ENCODE assay signal across 29 cellular contexts in genomic region chr11:40133526-40133925, GRCh38.
"Had no signal": no experiment of that assay in that cellular context is flagged by ENCODE, and none has a peak within 500 bp of the region (broad histone marks: within the 10 kb centered on the region; RNA-seq: fewer than 3 reads in every experiment).

No MANE protein-coding gene starts in this region.

- H3K27me3 ChIP-seq: colonic mucosa, dorsolateral prefrontal cortex, esophagus squamous epithelium, foreskin keratinocyte, gastrocnemius medialis, gastroesophageal sphincter, heart left ventricle had no signal

- H3K27me3 Mint-ChIP-seq: dendritic cell treated with granulocyte-macrophage colony-stimulating factor and Interleukin-4, amounts not matched to agents 40 ng/mL and 50 ng/mL, for 4 days; effector memory CD8-positive, alpha-beta T cell had no signal

- FAIRE-seq: colon, endometrium, endothelial cell of umbilical vein, frontal cortex had no signal

- H3K4me3 ChIP-seq: colonic mucosa, coronary artery, dorsolateral prefrontal cortex, esophagus muscularis mucosa, esophagus squamous epithelium, gastrocnemius medialis, gastroesophageal sphincter, heart left ventricle, heart right ventricle had no signal

- H3K27ac ChIP-seq: colonic mucosa, coronary artery, epithelial cell of prostate, esophagus muscularis mucosa, esophagus squamous epithelium, foreskin keratinocyte, gastrocnemius medialis, gastroesophageal sphincter, heart left ventricle, heart right ventricle had no signal

- H3K27ac Mint-ChIP-seq: dendritic cell treated with granulocyte-macrophage colony-stimulating factor and Interleukin-4, amounts not matched to agents 40 ng/mL and 50 ng/mL, for 4 days; effector memory CD8-positive, alpha-beta T cell; endodermal cell had no signal

- DNase-seq: colonic mucosa; cortex of kidney; dermis blood vessel endothelial cell; dorsolateral prefrontal cortex; effector CD4-positive, alpha-beta T cell; effector CD8-positive, alpha-beta T cell; effector memory CD4-positive, alpha-beta T cell; effector memory CD8-positive, alpha-beta T cell; endodermal cell; erythroblast; esophagus squamous epithelium; foreskin fibroblast; foreskin melanocyte; gastrocnemius medialis; glutamatergic neuron; head of caudate nucleus; heart left ventricle; heart right ventricle had no signal

- ATAC-seq: effector memory CD8-positive, alpha-beta T cell; esophagus mucosa; foreskin keratinocyte; gastrocnemius medialis; gastroesophageal sphincter; heart left ventricle; heart right ventricle had no signal

- H3K9me3 ChIP-seq: colonic mucosa, esophagus muscularis mucosa, esophagus squamous epithelium, gastrocnemius medialis, gastroesophageal sphincter, heart left ventricle, heart right ventricle had no signal

- H3K9me3 Mint-ChIP-seq: dendritic cell treated with granulocyte-macrophage colony-stimulating factor and Interleukin-4, amounts not matched to agents 40 ng/mL and 50 ng/mL, for 4 days; endodermal cell had no signal

- H3K36me3 ChIP-seq: colonic mucosa, esophagus muscularis mucosa, esophagus squamous epithelium, gastrocnemius medialis, gastroesophageal sphincter, heart left ventricle, heart right ventricle had no signal

- H3K4me3 Mint-ChIP-seq: dendritic cell treated with granulocyte-macrophage colony-stimulating factor and Interleukin-4, amounts not matched to agents 40 ng/mL and 50 ng/mL, for 4 days; effector memory CD8-positive, alpha-beta T cell; endodermal cell had no signal

- H3K4me1 ChIP-seq: colonic mucosa, esophagus muscularis mucosa, esophagus squamous epithelium, foreskin keratinocyte, gastrocnemius medialis, gastroesophageal sphincter, heart left ventricle, heart right ventricle had no signal
